13 cellular contexts compared by ENCODE assay signal in genomic region chr9:89455356-89455824, GRCh38. TPM values are rescaled to one million over a fixed set of nuclear protein-coding genes. Genes with fewer than 3 reads are reported as not detected.
DNase-seq lines count a peak whose midpoint lies in the region; ATAC-seq lines count a peak whose summit lies in the region.
"Had no signal": no experiment of that assay in that cellular context is flagged by ENCODE, and none has a peak within 500 bp of the region (broad histone marks: within the 10 kb centered on the region; RNA-seq: fewer than 3 reads in every experiment).

No MANE protein-coding gene starts in this region.

- H3K27ac ChIP-seq in CD4-positive, alpha-beta memory T cell (ENCODE audit: low read depth, low read length), result peak overlapping the region; percentile 68

- peak overlapping the region; percentile 72 to 90 (median 82) for H3K4me3 Mint-ChIP-seq in CD4-positive, alpha-beta memory T cell
- H3K4me3 Mint-ChIP-seq in activated naive CD8-positive, alpha-beta T cell, result peak overlapping the region; percentile 84
- H3K4me3 Mint-ChIP-seq in naive thymus-derived CD8-positive, alpha-beta T cell, result peak overlapping the region; percentile 72 to 93 (median 82)
- H3K4me3 Mint-ChIP-seq: brain, nephron had no signal

- H3K4me1 ChIP-seq in CD4-positive, alpha-beta memory T cell (ENCODE audit: insufficient read depth, low read length), result peaks cover 97% of the 10 kb centered on the region

- peak overlapping the region; percentile 92 to 98 (median 97) for H3K27ac Mint-ChIP-seq in CD4-positive, alpha-beta memory T cell
- H3K27ac Mint-ChIP-seq in activated naive CD8-positive, alpha-beta T cell, result peak overlapping the region; percentile 100
- H3K27ac Mint-ChIP-seq in naive thymus-derived CD8-positive, alpha-beta T cell, result peak overlapping the region; percentile 95 to 99 (median 97)

- POLR2A ChIA-PET in CD4-positive, alpha-beta memory T cell (lab: Charles Lee; ENCODE audit: partially characterized antibody), result interaction anchor here (0.6 to 26.8 kb wide), 21 partner anchors 9 to 137 kb away, joined by 3 to 609 read pairs (median 8); partner anchors contain the start of genes SECISBP2 and SEMA4D
- POLR2A ChIA-PET in naive thymus-derived CD8-positive, alpha-beta T cell (lab: Charles Lee), result interaction anchor here (0.7 to 7.5 kb wide), 16 partner anchors 12 to 93 kb away, joined by 3 to 108 read pairs (median 10); no protein-coding TSS in a partner anchor

- peaks cover 35 to 81% of the 10 kb centered on the region in 2 donors for H3K36me3 Mint-ChIP-seq in CD4-positive, alpha-beta memory T cell
- peaks cover 22% of the 10 kb centered on the region for H3K36me3 Mint-ChIP-seq in activated naive CD8-positive, alpha-beta T cell
- H3K36me3 Mint-ChIP-seq in naive thymus-derived CD8-positive, alpha-beta T cell, result peaks cover 0 to 71% (median 7%) of the 10 kb centered on the region in 3 donors

- ATAC-seq in naive thymus-derived CD8-positive, alpha-beta T cell, result peak; percentile 48 to 66
- ATAC-seq in GM21515 (IDR thresholded peaks at IDR 0.05; ENCODE audit: unreplicated experiment) (no peak), GM18502 (IDR thresholded peaks at IDR 0.05; ENCODE audit: poor library complexity, unreplicated experiment) (no peak)

- H3K27me3 Mint-ChIP-seq in CD4-positive, alpha-beta memory T cell, result no peaks in the 10 kb centered on the region
- no peaks in the 10 kb centered on the region for H3K27me3 Mint-ChIP-seq in activated naive CD8-positive, alpha-beta T cell
- H3K27me3 Mint-ChIP-seq in naive thymus-derived CD8-positive, alpha-beta T cell, result no peaks in the 10 kb centered on the region
- H3K27me3 Mint-ChIP-seq: brain had no signal

- peaks cover 20% of the 10 kb centered on the region for H3K36me3 ChIP-seq in CD4-positive, alpha-beta memory T cell (ENCODE audit: insufficient read depth, low read length)

- CTCF ChIA-PET in CD4-positive, alpha-beta memory T cell (lab: Charles Lee; ENCODE audit: partially characterized antibody), result interaction anchor here (0.6 to 3.0 kb wide), 7 partner anchors 12 to 94 kb away, joined by 3 to 29 read pairs (median 3); no protein-coding TSS in a partner anchor

- peaks cover 71 to 98% (median 87%) of the 10 kb centered on the region in 4 donors for H3K4me1 Mint-ChIP-seq in CD4-positive, alpha-beta memory T cell
- H3K4me1 Mint-ChIP-seq in activated naive CD8-positive, alpha-beta T cell (ENCODE audit: low read depth), result peaks cover 95% of the 10 kb centered on the region
- peaks cover 56 to 99% (median 97%) of the 10 kb centered on the region in 4 donors for H3K4me1 Mint-ChIP-seq in naive thymus-derived CD8-positive, alpha-beta T cell

- no peaks in the 10 kb centered on the region for H3K9me3 Mint-ChIP-seq in CD4-positive, alpha-beta memory T cell
- no peaks in the 10 kb centered on the region for H3K9me3 Mint-ChIP-seq in activated naive CD8-positive, alpha-beta T cell (ENCODE audit: low read depth)
- no peaks in the 10 kb centered on the region for H3K9me3 Mint-ChIP-seq in naive thymus-derived CD8-positive, alpha-beta T cell
- H3K9me3 Mint-ChIP-seq: brain, nephron had no signal

- H3K27me3 ChIP-seq in CD4-positive, alpha-beta memory T cell (ENCODE audit: insufficient read depth, low read length), result no peaks in the 10 kb centered on the region

- peak overlapping the region in 1 of 2 donors; percentile 22 for H3K4me3 ChIP-seq in CD4-positive, alpha-beta memory T cell (ENCODE audit: low read length in 2 of 2)

- intact Hi-C loops in CD4-positive, alpha-beta memory T cell (cut with micrococcal nuclease), result loop anchor here (1.0 kb wide), 1 partner anchor 9 kb away; no protein-coding TSS in a partner anchor

- peak; percentile 50 to 72 (median 63) for DNase-seq in CD4-positive, alpha-beta memory T cell
- DNase-seq in Kasumi-1 (lab: John Stamatoyannopoulos, UW) (peak; percentile 5 to 33), NCI-H2171 treated with DMSO at 0.1 percent for 48 hours (lab: John Stamatoyannopoulos, UW) (no peak), 8988T (no peak)
- peak in 4 of 10 donors; percentile 55 to 66 (median 63) for DNase-seq in naive thymus-derived CD8-positive, alpha-beta T cell
- DNase-seq: COR-L47, NCI-H1417, NCI-H69 had no signal

- H3K9me3 ChIP-seq in CD4-positive, alpha-beta memory T cell (ENCODE audit: control insufficient read depth in 1 of 2, low read length in 2 of 2), result no peaks in the 10 kb centered on the region

RNA-seq across cellular contexts. Expression of gene SEMA4D, which starts 42.5 kb away (rescaled TPM):
- 100 to 1,000 TPM; 393 to 410 TPM for total RNA-seq in CD4-positive, alpha-beta memory T cell
- polyA plus RNA-seq in CD4-positive, alpha-beta memory T cell, result 100 to 1,000 TPM in 1 of 2 donors, 10 to 100 TPM in 1; 49.5 to 166 TPM
- total RNA-seq in naive thymus-derived CD8-positive, alpha-beta T cell, result 100 to 1,000 TPM; 565 to 573 TPM
- polyA plus RNA-seq in naive thymus-derived CD8-positive, alpha-beta T cell, result 100 to 1,000 TPM; 154 to 359 (median 176) TPM

Comparison
In these comparisons a context has a peak if more than half of its experiments do, and no peak if none do; other contexts are left out.
1. DNase-seq: peak in CD4-positive, alpha-beta memory T cell (5 of 5) and Kasumi-1 (2 of 2); none in NCI-H2171 treated with DMSO at 0.1 percent for 48 hours (single experiment) and 8988T (single experiment).
2. ATAC-seq: peak in naive thymus-derived CD8-positive, alpha-beta T cell (2 of 2); none in GM21515 (single experiment) and GM18502 (single experiment).
3. Peak in every context shown above with its lines, with median percentiles within 50 percentile points of each other: H3K27ac Mint-ChIP-seq and H3K4me3 Mint-ChIP-seq.